ENCODE assay signal across 1 cellular context in the genomic region with DNA sequence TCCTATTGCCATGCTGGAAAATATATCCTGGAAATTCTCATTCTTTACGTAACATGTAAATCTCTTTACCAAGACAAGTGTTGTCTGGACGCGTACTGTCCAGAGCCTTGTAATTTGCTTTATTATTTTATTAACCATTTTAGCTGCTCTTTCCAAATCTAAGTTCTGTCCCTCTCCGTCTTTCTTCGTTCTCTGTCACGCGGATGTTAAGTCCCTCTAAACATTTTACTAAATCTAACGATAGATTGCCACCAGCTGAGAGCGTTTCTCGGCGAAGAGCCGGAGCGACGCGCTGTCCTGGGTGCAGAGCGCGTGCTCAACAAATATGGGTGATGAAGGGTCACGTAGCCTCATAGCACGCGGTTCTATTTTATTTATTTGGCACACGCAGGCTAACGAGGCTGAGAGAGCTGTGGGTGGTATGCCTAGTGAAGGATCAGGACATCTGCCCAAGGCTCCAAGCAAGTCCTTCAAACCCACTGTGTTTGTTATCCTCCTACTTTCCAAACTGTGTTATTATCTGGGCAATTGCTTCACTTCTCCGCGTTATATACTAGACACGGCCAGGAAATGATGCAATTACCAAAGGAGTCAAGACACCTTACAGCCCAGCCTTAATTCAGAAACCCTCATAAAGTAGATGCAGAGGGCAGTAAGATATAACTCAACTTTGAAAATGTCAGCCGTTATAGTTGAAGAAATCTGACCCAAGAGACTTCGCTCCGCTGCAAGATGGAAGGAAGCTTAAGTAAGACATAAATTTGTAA.
TF ChIP-seq lines count a peak whose summit lies in the region.

No MANE protein-coding gene starts in this region.

TF ChIP-seq in HepG2, 621 proteins besides CTCF, POLR2A, EP300 and RAD21 (continued from another document):
- TF ChIP-seq ZNF710 (CRISPR knock-in tag; IDR thresholded peaks at IDR 0.05; ENCODE audit: borderline replicate concordance) (peak; percentile 48; the same call in 1 of the 2 replicates), PCBP1 (IDR thresholded peaks at IDR 0.05; ENCODE audit: borderline replicate concordance, low read depth, low read length) (no peak), MBNL3 (CRISPR knock-in tag; conservative IDR thresholded peaks at IDR 0.05) (no peak), EED (CRISPR knock-in tag; IDR thresholded peaks at IDR 0.05) (peak; percentile 91)
